In the genomic region with DNA sequence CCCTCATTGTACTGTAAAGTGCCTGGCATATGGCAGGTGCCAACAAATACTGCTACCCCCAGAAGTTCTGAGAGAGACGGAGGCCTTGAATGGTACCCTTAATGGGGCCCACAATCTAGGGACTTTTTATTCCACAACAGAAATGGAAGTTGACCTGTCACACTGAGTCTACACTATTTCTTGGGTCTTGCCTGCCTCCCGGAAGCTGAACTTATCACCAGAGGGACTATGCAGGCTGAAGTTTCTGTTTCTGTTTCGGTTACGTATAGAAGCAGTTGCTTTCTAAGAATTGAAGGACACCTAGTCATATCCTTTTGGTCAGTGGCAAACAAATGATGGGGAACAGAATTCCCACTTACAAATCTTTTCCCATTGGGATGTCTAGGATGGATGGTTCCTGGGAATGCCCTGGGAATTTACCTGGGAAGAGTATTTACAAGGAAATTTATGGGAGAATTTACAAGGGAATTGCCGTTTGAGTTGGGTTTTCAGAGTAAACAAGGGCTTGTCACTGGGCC, we compare ENCODE assay signal across 8 cellular contexts.
DNase-seq lines count a peak whose midpoint lies in the region; ATAC-seq and TF ChIP-seq lines count a peak whose summit lies in the region.

No MANE protein-coding gene starts in this region.

- no peak for TF ChIP-seq CTCF in hepatocyte (IDR thresholded peaks at IDR 0.05; ENCODE audit: poor library complexity)

- no peaks in the 10 kb centered on the region for H3K79me2 ChIP-seq in hepatocyte

- no peaks in the 10 kb centered on the region for H3K27me3 ChIP-seq in hepatocyte

- ATAC-seq in GM18519 (IDR thresholded peaks at IDR 0.05; ENCODE audit: low FRiP score, unreplicated experiment) (peak; percentile 90), HG02610 (IDR thresholded peaks at IDR 0.05; ENCODE audit: unreplicated experiment) (peak; percentile 80), Right ventricle myocardium superior (ENCODE audit: poor library complexity) (no peak)

- no peaks in the 10 kb centered on the region for H3K36me3 ChIP-seq in hepatocyte (replicated peaks; ENCODE audit: insufficient read depth, low read depth)

- no peak overlapping the region for H2AFZ ChIP-seq in hepatocyte

- intact Hi-C loops in Right ventricle myocardium superior (cut with DNase I), result no loop called here

- no peaks in the 10 kb centered on the region for H3K9me3 ChIP-seq in hepatocyte (ENCODE audit: low read depth)

- H3K27ac ChIP-seq in hepatocyte, result peak overlapping the region; percentile 43

- 77% methylated on average over 5 of the region's 5 CpGs for WGBS in hepatocyte (ENCODE audit: low lambda C conversion rate, missing lambda C conversion rate)

- peak; percentile 93 for DNase-seq in OCI-M1 (lab: John Stamatoyannopoulos, UW)
- no peak for DNase-seq in hepatocyte (ENCODE audit: low spot score)
- no peak for DNase-seq in NCI-H510A treated with DMSO at 0.1 percent for 48 hours (lab: John Stamatoyannopoulos, UW)
- DNase-seq in SHP77 (lab: John Stamatoyannopoulos, UW), result no peak
- no peak for DNase-seq in Right ventricle myocardium superior
- no peak for DNase-seq in hepatic stellate cell (ENCODE audit: low spot score)

- H3K9me2 ChIP-seq in hepatocyte (replicated peaks; ENCODE audit: insufficient read depth), result no peaks in the 10 kb centered on the region

- no peaks in the 10 kb centered on the region for H4K20me1 ChIP-seq in hepatocyte (ENCODE audit: insufficient read depth, poor library complexity, severe bottlenecking)

- no peak overlapping the region for H3K4me2 ChIP-seq in hepatocyte

- H3K4me3 ChIP-seq in hepatocyte, result no peak overlapping the region

- peaks cover 16% of the 10 kb centered on the region for H3K4me1 ChIP-seq in hepatocyte (ENCODE audit: insufficient read depth)
